2 cellular contexts compared by ENCODE assay signal in genomic region chr16:49817754-49818507, GRCh38.
TF ChIP-seq lines count a peak whose summit lies in the region.

No MANE protein-coding gene starts in this region.

TF ChIP-seq in HepG2, 621 proteins besides CTCF, POLR2A, EP300 and RAD21:
- peak; percentile 73 for TF ChIP-seq ZNF768 (CRISPR knock-in tag; IDR thresholded peaks at IDR 0.05)
- peak in 1 of 2 experiments; percentile 26; a peak in 1 of 4 replicates for TF ChIP-seq MAFK (conservative IDR thresholded peaks at IDR 0.05 in 1 of 2, IDR thresholded peaks at IDR 0.05 in 1 of 2; ENCODE audit: low read length in 2 of 2)
- no peak for TF ChIP-seq THYN1 (CRISPR knock-in tag; IDR thresholded peaks at IDR 0.05; ENCODE audit: borderline replicate concordance, low read depth)

TF ChIP-seq in K562, 482 proteins besides CTCF, POLR2A, EP300 and RAD21:
- TF ChIP-seq HOXB6 (CRISPR knock-in tag; IDR thresholded peaks at IDR 0.05; ENCODE audit: borderline replicate concordance) (no peak), CBX8 (IDR thresholded peaks at IDR 0.05; ENCODE audit: borderline replicate concordance, extremely low read depth, low read depth, low read length, poor library complexity, severe bottlenecking) (no peak), IRF2 (CRISPR knock-in tag; IDR thresholded peaks at IDR 0.05) (no peak), ZNF316 (IDR thresholded peaks at IDR 0.05) (0 out of 2 replicates have a peak, but pooled peaks have one; percentile 11), MED1 (CRISPR knock-in tag; IDR thresholded peaks at IDR 0.05; ENCODE audit: borderline replicate concordance) (no peak), RBM25 (IDR thresholded peaks at IDR 0.05; ENCODE audit: low read depth, low read length, severe bottlenecking) (peak; percentile 84), BCOR (IDR thresholded peaks at IDR 0.05) (peak; percentile 23; the same call in 1 of the 2 replicates), GABPB1 (CRISPR knock-in tag; IDR thresholded peaks at IDR 0.05) (no peak), CBX1 (IDR thresholded peaks at IDR 0.05; ENCODE audit: low read depth) (no peak), ZNF253 (CRISPR knock-in tag; conservative IDR thresholded peaks at IDR 0.05) (no peak), CUX1 (CRISPR knock-in tag; IDR thresholded peaks at IDR 0.05) (no peak), ZNF395 (CRISPR knock-in tag; IDR thresholded peaks at IDR 0.05) (no peak), ZBED1 (IDR thresholded peaks at IDR 0.05) (no peak), ZFPM2 (CRISPR knock-in tag; IDR thresholded peaks at IDR 0.05) (no peak), CHD2 (IDR thresholded peaks at IDR 0.05; ENCODE audit: low read depth, low read length) (no peak), XRCC4 (IDR thresholded peaks at IDR 0.05; ENCODE audit: extremely low read depth, insufficient read depth, insufficient read length) (no peak), HINFP (tag; conservative IDR thresholded peaks at IDR 0.05; ENCODE audit: low read depth) (no peak), ZFP36 (IDR thresholded peaks at IDR 0.05; ENCODE audit: low read depth, low read length, partially characterized antibody) (peak; percentile 65), RHOXF2B (CRISPR knock-in tag; conservative IDR thresholded peaks at IDR 0.05) (no peak), RFX7 (CRISPR knock-in tag; IDR thresholded peaks at IDR 0.05) (no peak), ZNF512 (tag; IDR thresholded peaks at IDR 0.05) (no peak), ZNF224 (CRISPR knock-in tag; IDR thresholded peaks at IDR 0.05) (no peak), SETDB1 (IDR thresholded peaks at IDR 0.05; ENCODE audit: low read length) (no peak), GATAD2A (IDR thresholded peaks at IDR 0.05) (no peak), MAFG (tag; conservative IDR thresholded peaks at IDR 0.05) (peak; percentile 18; the same call in 1 of the 2 replicates), TAF9B (IDR thresholded peaks at IDR 0.05; ENCODE audit: partially characterized antibody) (no peak), ILK (tag; IDR thresholded peaks at IDR 0.05; ENCODE audit: borderline replicate concordance, low read depth) (no peak), ZC3H4 (CRISPR knock-in tag; IDR thresholded peaks at IDR 0.05; ENCODE audit: borderline replicate concordance) (no peak)
